ENCODE assay signal across 1 cellular context in the genomic region with DNA sequence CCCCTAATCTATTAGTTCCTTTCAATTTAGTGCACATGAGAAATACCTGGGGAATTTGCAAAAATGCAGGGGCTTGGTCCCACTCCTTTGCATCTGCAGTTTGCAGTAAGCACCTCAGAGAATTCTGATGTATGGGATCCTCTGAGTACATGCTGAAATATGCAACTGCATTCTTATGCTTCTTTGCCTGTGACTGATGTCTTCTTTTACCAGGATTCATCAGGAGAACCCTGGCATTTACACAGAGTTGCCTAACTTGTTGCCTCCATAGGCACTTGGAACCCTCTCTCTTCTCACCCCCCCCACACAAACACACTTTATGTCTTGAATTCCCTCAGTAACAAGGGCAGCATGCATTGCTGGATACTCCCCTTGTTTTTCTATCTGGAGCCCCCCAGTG.
TF ChIP-seq lines count a peak whose summit lies in the region.

No MANE protein-coding gene starts in this region.

TF ChIP-seq in A549, 52 proteins besides CTCF, POLR2A, EP300 and RAD21 (continued from another document):
- TF ChIP-seq, protein P1, sequence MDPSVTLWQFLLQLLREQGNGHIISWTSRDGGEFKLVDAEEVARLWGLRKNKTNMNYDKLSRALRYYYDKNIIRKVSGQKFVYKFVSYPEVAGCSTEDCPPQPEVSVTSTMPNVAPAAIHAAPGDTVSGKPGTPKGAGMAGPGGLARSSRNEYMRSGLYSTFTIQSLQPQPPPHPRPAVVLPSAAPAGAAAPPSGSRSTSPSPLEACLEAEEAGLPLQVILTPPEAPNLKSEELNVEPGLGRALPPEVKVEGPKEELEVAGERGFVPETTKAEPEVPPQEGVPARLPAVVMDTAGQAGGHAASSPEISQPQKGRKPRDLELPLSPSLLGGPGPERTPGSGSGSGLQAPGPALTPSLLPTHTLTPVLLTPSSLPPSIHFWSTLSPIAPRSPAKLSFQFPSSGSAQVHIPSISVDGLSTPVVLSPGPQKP (IDR thresholded peaks at IDR 0.05; ENCODE audit: low read depth, low read length) = no peak
